ENCODE assay signal across 15 cellular contexts in the genomic region with DNA sequence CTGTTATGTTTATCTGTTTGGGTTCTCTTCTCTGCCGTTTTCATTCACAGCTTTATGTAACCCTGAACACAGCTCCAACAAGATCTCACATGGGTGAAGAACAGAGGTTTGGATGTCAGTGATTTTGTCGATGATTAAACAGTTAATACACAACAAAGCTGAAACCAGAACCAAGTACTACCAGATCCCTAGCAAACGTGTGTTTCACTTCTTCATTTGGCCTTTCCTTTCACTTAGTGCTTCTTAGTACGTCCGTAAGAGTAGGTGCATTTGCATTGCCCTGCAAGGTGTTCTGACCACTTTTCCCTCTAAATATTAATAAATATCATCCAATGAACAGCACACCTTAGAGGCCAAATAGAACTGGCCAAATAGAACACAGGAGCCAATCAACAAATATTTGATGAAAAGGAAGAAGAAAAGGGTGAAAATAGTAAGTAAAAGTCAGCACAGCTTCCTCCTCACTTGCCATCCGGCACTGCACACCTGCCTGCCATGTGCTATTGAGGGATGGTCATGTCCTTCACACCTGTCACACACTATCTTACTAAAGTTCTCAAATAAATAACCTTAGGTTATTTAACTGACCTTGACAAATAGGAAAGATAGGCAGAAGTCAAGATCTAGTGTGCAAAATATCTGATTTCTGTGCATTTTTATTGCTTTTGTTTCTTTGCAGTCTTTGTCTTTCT.
DNase-seq lines count a peak whose midpoint lies in the region; ATAC-seq and TF ChIP-seq lines count a peak whose summit lies in the region.
"Had no signal": no experiment of that assay in that cellular context is flagged by ENCODE, and none has a peak within 500 bp of the region (broad histone marks: within the 10 kb centered on the region; RNA-seq: fewer than 3 reads in every experiment).

No MANE protein-coding gene starts in this region.

- peaks cover 32% of the 10 kb centered on the region for H3K27me3 Mint-ChIP-seq in chondrocyte (ENCODE audit: low read depth)

- no peaks in the 10 kb centered on the region for H3K36me3 Mint-ChIP-seq in chondrocyte (ENCODE audit: low read depth)
- H3K36me3 Mint-ChIP-seq: activated naive CD8-positive, alpha-beta T cell treated with anti-CD3 and anti-CD28 coated beads, Interleukin-2, amount 10 ng/mL, durations not matched to agents 7 days and 5 days had no signal

- H3K4me3 Mint-ChIP-seq in chondrocyte (ENCODE audit: unreplicated experiment): no peak overlapping the region
- H3K4me3 Mint-ChIP-seq: activated naive CD8-positive, alpha-beta T cell treated with anti-CD3 and anti-CD28 coated beads, Interleukin-2, amount 10 ng/mL, durations not matched to agents 7 days and 5 days had no signal

- DNase-seq in NCI-H2227 (lab: John Stamatoyannopoulos, UW; ENCODE audit: unreplicated experiment) (no peak), GM20000 (ENCODE audit: low spot score) (no peak), chondrocyte (ENCODE audit: low spot score) (no peak), AG20443 (ENCODE audit: low spot score) (no peak)
- DNase-seq: activated naive CD8-positive, alpha-beta T cell treated with anti-CD3 and anti-CD28 coated beads, Interleukin-2, amount 10 ng/mL, durations not matched to agents 7 days and 5 days; mesendoderm; MG63; NCI-H446 treated with DMSO at 0.1 percent for 48 hours; stimulated activated CD8-positive, alpha-beta memory T cell treated with anti-CD3 and anti-CD28 coated beads, Interleukin-4, amount 100 ng/mL, for 48 hours; T-helper 9 cell had no signal

- ATAC-seq in GM18511 (IDR thresholded peaks at IDR 0.05; ENCODE audit: unreplicated experiment) (peak; percentile 93), GM19468 (IDR thresholded peaks at IDR 0.05; ENCODE audit: extremely low read depth, unreplicated experiment) (peak; percentile 93), HG02938 (IDR thresholded peaks at IDR 0.05; ENCODE audit: unreplicated experiment) (peak; percentile 93), HG03521 (IDR thresholded peaks at IDR 0.05; ENCODE audit: unreplicated experiment) (peak; percentile 82)
- ATAC-seq: esophagus mucosa had no signal

- H3K4me1 Mint-ChIP-seq in chondrocyte (ENCODE audit: low read depth): no peaks in the 10 kb centered on the region
- H3K4me1 Mint-ChIP-seq: activated naive CD8-positive, alpha-beta T cell treated with anti-CD3 and anti-CD28 coated beads, Interleukin-2, amount 10 ng/mL, durations not matched to agents 7 days and 5 days had no signal

- no peak overlapping the region for H3K27ac Mint-ChIP-seq in chondrocyte (ENCODE audit: unreplicated experiment)
- H3K27ac Mint-ChIP-seq: activated naive CD8-positive, alpha-beta T cell treated with anti-CD3 and anti-CD28 coated beads, Interleukin-2, amount 10 ng/mL, durations not matched to agents 7 days and 5 days had no signal

- TF ChIP-seq CTCF in GM20000 (IDR thresholded peaks at IDR 0.05; ENCODE audit: extremely low read depth, missing control alignments) (no peak), chondrocyte (IDR thresholded peaks at IDR 0.05) (no peak)

- H3K9me3 Mint-ChIP-seq in chondrocyte (ENCODE audit: low read depth): no peaks in the 10 kb centered on the region
- H3K9me3 Mint-ChIP-seq: activated naive CD8-positive, alpha-beta T cell treated with anti-CD3 and anti-CD28 coated beads, Interleukin-2, amount 10 ng/mL, durations not matched to agents 7 days and 5 days had no signal
